12 cellular contexts compared by ENCODE assay signal in genomic region chr1:172870901-172871606, GRCh38.
DNase-seq lines count a peak whose midpoint lies in the region; ATAC-seq and TF ChIP-seq lines count a peak whose summit lies in the region.
"Had no signal": no experiment of that assay in that cellular context is flagged by ENCODE, and none has a peak within 500 bp of the region (broad histone marks: within the 10 kb centered on the region; RNA-seq: fewer than 3 reads in every experiment).

No MANE protein-coding gene starts in this region.

- no peaks in the 10 kb centered on the region for H3K9me2 ChIP-seq in SK-N-SH

- H3K4me2 ChIP-seq in SK-N-SH: no peak overlapping the region

- H2AFZ ChIP-seq in SK-N-SH (ENCODE audit: low read depth): peak overlapping the region; percentile 53
- H2AFZ ChIP-seq: parathyroid adenoma had no signal

- peaks cover 6% of the 10 kb centered on the region for H3K27me3 ChIP-seq in CD4-positive, CD25-positive, alpha-beta regulatory T cell (ENCODE audit: control insufficient read depth, insufficient read depth, low read length)
- H3K27me3 ChIP-seq in SK-N-SH (ENCODE audit: insufficient read depth) (no peaks in the 10 kb centered on the region), stomach (no peaks in the 10 kb centered on the region)

- DNase-seq in CD4-positive, CD25-positive, alpha-beta regulatory T cell: peak in 1 of 3 donors; percentile 60
- DNase-seq in SK-N-SH (no peak), foreskin fibroblast (peak; percentile 54 to 71), NCI-H69 (lab: John Stamatoyannopoulos, UW) (no peak), GOT3 (lab: John Stamatoyannopoulos, UW) (no peak), stomach (no peak)
- DNase-seq: activated T-cell treated with anti-CD3 and anti-CD28 coated beads, Interleukin-2, amount 50 U/mL, for 24 hours; DND-41; NCI-H446 treated with DMSO at 0.1 percent for 48 hours had no signal

- no peak overlapping the region for H3K9ac ChIP-seq in SK-N-SH
- H3K9ac ChIP-seq: parathyroid adenoma had no signal

- peak; percentile 44 to 57 for ATAC-seq in CD4-positive, CD25-positive, alpha-beta regulatory T cell (ENCODE audit: low read depth in 2 of 2)
- ATAC-seq in GM19452 (IDR thresholded peaks at IDR 0.05; ENCODE audit: unreplicated experiment): peak; percentile 61
- no peak for ATAC-seq in HG03442 (IDR thresholded peaks at IDR 0.05; ENCODE audit: unreplicated experiment)

- CTCF ChIA-PET in SK-N-SH (lab: Yijun Ruan, JAX): no interaction called here

- H3K4me3 ChIP-seq in CD4-positive, CD25-positive, alpha-beta regulatory T cell (ENCODE audit: low read depth, low read length): no peak overlapping the region
- no peak overlapping the region for H3K4me3 ChIP-seq in SK-N-SH (ENCODE audit: low read depth in 2 of 2, low read length in 1 of 2)
- no peak overlapping the region for H3K4me3 ChIP-seq in foreskin fibroblast (ENCODE audit: low read depth in 1 of 2, low read length in 2 of 2)
- no peak overlapping the region for H3K4me3 ChIP-seq in stomach

- TF ChIP-seq EP300 in SK-N-SH (IDR thresholded peaks at IDR 0.05; ENCODE audit: borderline replicate concordance in 1 of 2, low read depth in 1 of 2, low read length in 1 of 2): no peak
- TF ChIP-seq EP300 in stomach (IDR thresholded peaks at IDR 0.05): no peak

- peaks cover 13% of the 10 kb centered on the region for H3K27me3 Mint-ChIP-seq in CD4-positive, CD25-positive, alpha-beta regulatory T cell

- TF ChIP-seq POLR2A in stomach (IDR thresholded peaks at IDR 0.05): no peak

- H4K20me1 ChIP-seq in SK-N-SH (ENCODE audit: insufficient read depth): no peaks in the 10 kb centered on the region

- H3K4me1 Mint-ChIP-seq in CD4-positive, CD25-positive, alpha-beta regulatory T cell: peaks cover 10 to 29% (median 15%) of the 10 kb centered on the region in 4 donors

- intact Hi-C loops in stomach (cut with DNase I; ENCODE audit: low total_unique reads): no loop called here

- H3K4me1 ChIP-seq in CD4-positive, CD25-positive, alpha-beta regulatory T cell (ENCODE audit: control insufficient read depth, insufficient read depth, low read length, poor library complexity, severe bottlenecking): no peaks in the 10 kb centered on the region
- H3K4me1 ChIP-seq in SK-N-SH (ENCODE audit: control insufficient read depth in 1 of 2, insufficient read depth in 2 of 2, low read depth in 1 of 2, low read length in 1 of 2) (peaks cover 0 to 5% of the 10 kb centered on the region in 2 experiments; a peak in 1 of 4 replicates), stomach (no peaks in the 10 kb centered on the region)
- H3K4me1 ChIP-seq: parathyroid adenoma had no signal

- no peak for TF ChIP-seq RAD21 in SK-N-SH (IDR thresholded peaks at IDR 0.05; ENCODE audit: low read length)

- H3K79me2 ChIP-seq in SK-N-SH (ENCODE audit: insufficient read depth): no peaks in the 10 kb centered on the region
- H3K79me2 ChIP-seq: parathyroid adenoma had no signal

- H3K9me3 Mint-ChIP-seq in CD4-positive, CD25-positive, alpha-beta regulatory T cell: peaks cover 0 to 2% (median 0%) of the 10 kb centered on the region in 7 donors
- H3K9me3 Mint-ChIP-seq: activated T-cell treated with anti-CD3 and anti-CD28 coated beads, Interleukin-2, amount 50 U/mL, for 24 hours had no signal

- no peak overlapping the region for H3K4me3 Mint-ChIP-seq in CD4-positive, CD25-positive, alpha-beta regulatory T cell
- H3K4me3 Mint-ChIP-seq: activated T-cell treated with anti-CD3 and anti-CD28 coated beads, Interleukin-2, amount 50 U/mL, for 24 hours had no signal

- no peak overlapping the region for H3K27ac Mint-ChIP-seq in CD4-positive, CD25-positive, alpha-beta regulatory T cell
- H3K27ac Mint-ChIP-seq: activated T-cell treated with anti-CD3 and anti-CD28 coated beads, Interleukin-2, amount 50 U/mL, for 24 hours had no signal

- no peak overlapping the region for H3K27ac ChIP-seq in CD4-positive, CD25-positive, alpha-beta regulatory T cell (ENCODE audit: insufficient read depth, low read length, poor library complexity, severe bottlenecking)
- H3K27ac ChIP-seq in SK-N-SH (ENCODE audit: low read depth in 2 of 2, low read length in 1 of 2): no peak overlapping the region
- no peak overlapping the region for H3K27ac ChIP-seq in stomach
- H3K27ac ChIP-seq: parathyroid adenoma had no signal

- H3K36me3 ChIP-seq in CD4-positive, CD25-positive, alpha-beta regulatory T cell (ENCODE audit: control insufficient read depth, insufficient read depth, low read length): no peaks in the 10 kb centered on the region
- H3K36me3 ChIP-seq in SK-N-SH (replicated peaks in 1 of 2; ENCODE audit: control insufficient read depth in 1 of 2, insufficient read depth in 2 of 2, low read length in 1 of 2): no peaks in the 10 kb centered on the region
- H3K36me3 ChIP-seq in stomach: no peaks in the 10 kb centered on the region

- H3F3A ChIP-seq in SK-N-SH (replicated peaks; ENCODE audit: insufficient read depth): peaks cover 4% of the 10 kb centered on the region

- H3K9me3 ChIP-seq in CD4-positive, CD25-positive, alpha-beta regulatory T cell (ENCODE audit: control insufficient read depth in 2 of 2, low read length in 2 of 2): no peaks in the 10 kb centered on the region
- H3K9me3 ChIP-seq in SK-N-SH (no peaks in the 10 kb centered on the region), stomach (no peaks in the 10 kb centered on the region)

- TF ChIP-seq CTCF in SK-N-SH (IDR thresholded peaks at IDR 0.05) (no peak), foreskin fibroblast (IDR thresholded peaks at IDR 0.05; ENCODE audit: low read depth, low read length) (no peak), stomach (IDR thresholded peaks at IDR 0.05) (no peak)

- POLR2A ChIA-PET in SK-N-SH (lab: Yijun Ruan, JAX): no interaction called here

- H3K36me3 Mint-ChIP-seq in CD4-positive, CD25-positive, alpha-beta regulatory T cell: no peaks in the 10 kb centered on the region

TF ChIP-seq in SK-N-SH, 30 proteins besides CTCF, POLR2A, EP300 and RAD21:
- TF ChIP-seq JUND (IDR thresholded peaks at IDR 0.05): peak; percentile 24; the same call in 1 of the 2 replicates
- TF ChIP-seq FOSL2 (IDR thresholded peaks at IDR 0.05; ENCODE audit: borderline replicate concordance, low read depth): peak; percentile 53; the same call in 1 of the 2 replicates
- TF ChIP-seq FOXM1 (IDR thresholded peaks at IDR 0.05; ENCODE audit: low read depth): no peak

Comparison
In these comparisons a context has a peak if more than half of its experiments do, and no peak if none do; other contexts are left out.
1. DNase-seq: peak in foreskin fibroblast (2 of 2); none in SK-N-SH (single experiment), NCI-H69 (single experiment), GOT3 (single experiment) and stomach (single experiment).